Comparison of ENCODE assay signal across 23 cellular contexts in genomic region chr22:36086170-36086490, GRCh38. TPM values are rescaled to one million over a fixed set of nuclear protein-coding genes. Genes with fewer than 3 reads are reported as not detected.
DNase-seq lines count a peak whose midpoint lies in the region; ATAC-seq and TF ChIP-seq lines count a peak whose summit lies in the region.
"Had no signal": no experiment of that assay in that cellular context is flagged by ENCODE, and none has a peak within 500 bp of the region (broad histone marks: within the 10 kb centered on the region; RNA-seq: fewer than 3 reads in every experiment).

No MANE protein-coding gene starts in this region.

- peak; percentile 59 for ATAC-seq in GM23338
- ATAC-seq in stimulated activated naive CD8-positive, alpha-beta T cell treated with anti-CD3 and anti-CD28 coated beads, Interleukin-15, amount 100 ng/mL, for 72 hours, result no peak
- ATAC-seq: lower lobe of right lung; sciatic nerve; stimulated activated naive CD8-positive, alpha-beta T cell treated with anti-CD3 and anti-CD28 coated beads, Interleukin-15, Interleukin-2, amounts not matched to agents 100 U/mL and 50 U/mL, for 24 hours; T-cell had no signal

- TF ChIP-seq EP300 in sigmoid colon (IDR thresholded peaks at IDR 0.05), result no peak

- no peaks in the 10 kb centered on the region for H3K9me3 Mint-ChIP-seq in GM23338
- no peaks in the 10 kb centered on the region for H3K9me3 Mint-ChIP-seq in glutamatergic neuron (ENCODE audit: unreplicated experiment)
- no peaks in the 10 kb centered on the region for H3K9me3 Mint-ChIP-seq in stimulated activated naive CD8-positive, alpha-beta T cell treated with anti-CD3 and anti-CD28 coated beads, Interleukin-15, amount 100 ng/mL, for 72 hours
- H3K9me3 Mint-ChIP-seq: central memory CD8-positive, alpha-beta T cell; immature natural killer cell; naive B cell; T-cell had no signal

- H3K4me1 Mint-ChIP-seq in GM23338, result peaks cover 3% of the 10 kb centered on the region; the same call in 2 of the 3 replicates
- H3K4me1 Mint-ChIP-seq in glutamatergic neuron (ENCODE audit: low read depth, unreplicated experiment), result no peaks in the 10 kb centered on the region
- peaks cover 9% of the 10 kb centered on the region for H3K4me1 Mint-ChIP-seq in stimulated activated naive CD8-positive, alpha-beta T cell treated with anti-CD3 and anti-CD28 coated beads, Interleukin-15, amount 100 ng/mL, for 72 hours
- H3K4me1 Mint-ChIP-seq: central memory CD8-positive, alpha-beta T cell; immature natural killer cell; T-cell had no signal

- no peaks in the 10 kb centered on the region for H3K36me3 ChIP-seq in GM23338 (ENCODE audit: insufficient read depth)
- H3K36me3 ChIP-seq in NT2/D1 (ENCODE audit: insufficient read depth, insufficient read length, low read length), result no peaks in the 10 kb centered on the region
- no peaks in the 10 kb centered on the region for H3K36me3 ChIP-seq in sigmoid colon
- H3K36me3 ChIP-seq: lower lobe of right lung, ovary, transverse colon had no signal

- H3F3A ChIP-seq in GM23338 (replicated peaks; ENCODE audit: low read depth), result no peaks in the 10 kb centered on the region

- no peak for TF ChIP-seq CTCF in GM23338 (conservative IDR thresholded peaks at IDR 0.05; ENCODE audit: low read depth in 2 of 2)
- TF ChIP-seq CTCF in sigmoid colon (IDR thresholded peaks at IDR 0.05), result no peak
- no peak for TF ChIP-seq CTCF in glutamatergic neuron (IDR thresholded peaks at IDR 0.05; ENCODE audit: partially characterized antibody, unreplicated experiment)

- intact Hi-C loops in sigmoid colon (cut with DNase I) (no loop called here), posterior cingulate gyrus (cut with DNase I) (no loop called here)

- H3K27ac ChIP-seq in GM23338 (ENCODE audit: low read depth) (no peak overlapping the region), epithelial cell of prostate (peak overlapping the region; percentile 33), sigmoid colon (no peak overlapping the region)
- H3K27ac ChIP-seq: GM23248, lower lobe of right lung, ovary, transverse colon had no signal

- H3K4me2 ChIP-seq in GM23338, result no peak overlapping the region

- no peak overlapping the region for H3K9ac ChIP-seq in NT2/D1 (ENCODE audit: insufficient read length, low read depth)
- H3K9ac ChIP-seq: GM23248 had no signal

- no peak overlapping the region for H3K27ac Mint-ChIP-seq in GM23338
- H3K27ac Mint-ChIP-seq in glutamatergic neuron (ENCODE audit: unreplicated experiment), result no peak overlapping the region
- H3K27ac Mint-ChIP-seq in stimulated activated naive CD8-positive, alpha-beta T cell treated with anti-CD3 and anti-CD28 coated beads, Interleukin-15, amount 100 ng/mL, for 72 hours, result no peak overlapping the region
- H3K27ac Mint-ChIP-seq: immature natural killer cell, naive B cell, T-cell had no signal

- H3K27me3 Mint-ChIP-seq in GM23338 (ENCODE audit: insufficient read depth, low read depth, poor library complexity), result peaks cover 3% of the 10 kb centered on the region
- no peaks in the 10 kb centered on the region for H3K27me3 Mint-ChIP-seq in glutamatergic neuron (ENCODE audit: unreplicated experiment)
- no peaks in the 10 kb centered on the region for H3K27me3 Mint-ChIP-seq in stimulated activated naive CD8-positive, alpha-beta T cell treated with anti-CD3 and anti-CD28 coated beads, Interleukin-15, amount 100 ng/mL, for 72 hours
- H3K27me3 Mint-ChIP-seq: central memory CD8-positive, alpha-beta T cell had no signal

- no peaks in the 10 kb centered on the region; the same call in 1 of the 2 replicates for H3K4me1 ChIP-seq in GM23338 (ENCODE audit: insufficient read depth)
- H3K4me1 ChIP-seq in NT2/D1 (ENCODE audit: insufficient read depth, insufficient read length), result peaks cover 8% of the 10 kb centered on the region
- H3K4me1 ChIP-seq in sigmoid colon, result peaks cover 0 to 6% (median under 1%) of the 10 kb centered on the region in 4 donors
- H3K4me1 ChIP-seq: lower lobe of right lung, transverse colon had no signal

- H3K4me3 Mint-ChIP-seq in GM23338 (no peak overlapping the region), glutamatergic neuron (ENCODE audit: unreplicated experiment) (no peak overlapping the region)
- H3K4me3 Mint-ChIP-seq in stimulated activated naive CD8-positive, alpha-beta T cell treated with anti-CD3 and anti-CD28 coated beads, Interleukin-15, amount 100 ng/mL, for 72 hours, result no peak overlapping the region
- H3K4me3 Mint-ChIP-seq: central memory CD8-positive, alpha-beta T cell; immature natural killer cell; T-cell had no signal

- H3K9me2 ChIP-seq in GM23338 (ENCODE audit: insufficient read depth), result no peaks in the 10 kb centered on the region

- no peak for TF ChIP-seq POLR2A in sigmoid colon (IDR thresholded peaks at IDR 0.05)

- DNase-seq in GM23338 (ENCODE audit: low spot score), result peak; percentile 73
- peak; percentile 18 for DNase-seq in NT2/D1 (ENCODE audit: low read depth, low spot score)
- DNase-seq in epithelial cell of prostate (ENCODE audit: low read depth, low spot score), result no peak
- DNase-seq in sigmoid colon, result peak; percentile 48
- no peak for DNase-seq in glutamatergic neuron
- DNase-seq in stimulated activated naive CD8-positive, alpha-beta T cell treated with anti-CD3 and anti-CD28 coated beads, Interleukin-15, amount 100 ng/mL, for 72 hours, result no peak
- DNase-seq in posterior cingulate gyrus, result no peak
- DNase-seq: activated CD4-positive, alpha-beta T cell treated with anti-CD3 and anti-CD28 coated beads, Interleukin-2, amount 50 U/mL, for 1 hour; activated CD8-positive, alpha-beta memory T cell treated with anti-CD3 and anti-CD28 coated beads, Interleukin-2, amount 50 U/mL, for 4 hours; activated gamma-delta T cell treated with Interleukin-2 at 50 U/mL for 16 hours; GM23248; immature natural killer cell; lower lobe of right lung; naive B cell; NCI-H1930; NCI-H510A; ovary; stimulated activated CD4-positive, alpha-beta T cell treated with anti-CD3 and anti-CD28 coated beads, Interleukin-2, amount 100 ng/mL, for 24 hours; stimulated activated naive CD8-positive, alpha-beta T cell treated with anti-CD3 and anti-CD28 coated beads, Interleukin-15, Interleukin-2, amounts not matched to agents 100 U/mL and 50 U/mL, for 24 hours; T-cell; transverse colon had no signal

- H3K36me3 Mint-ChIP-seq in GM23338 (ENCODE audit: low read depth) (no peaks in the 10 kb centered on the region), glutamatergic neuron (ENCODE audit: unreplicated experiment) (no peaks in the 10 kb centered on the region)
- H3K36me3 Mint-ChIP-seq: immature natural killer cell, naive B cell, T-cell had no signal

- H3K9me3 ChIP-seq in NT2/D1 (ENCODE audit: insufficient read depth, low read length), result no peaks in the 10 kb centered on the region
- no peaks in the 10 kb centered on the region for H3K9me3 ChIP-seq in sigmoid colon
- H3K9me3 ChIP-seq: lower lobe of right lung, ovary, transverse colon had no signal

- no peak overlapping the region for H2AFZ ChIP-seq in GM23338
- H2AFZ ChIP-seq: GM23248 had no signal

- WGBS in sigmoid colon, 2 donors, result 79 to 87% methylated on average over 6 of the region's 6 CpGs

- H3K79me2 ChIP-seq in GM23338 (replicated peaks; ENCODE audit: insufficient read depth), result no peaks in the 10 kb centered on the region

- H3K27me3 ChIP-seq in GM23338 (ENCODE audit: insufficient read depth) (no peaks in the 10 kb centered on the region), NT2/D1 (ENCODE audit: insufficient read depth, insufficient read length) (no peaks in the 10 kb centered on the region), sigmoid colon (no peaks in the 10 kb centered on the region)
- H3K27me3 ChIP-seq: ovary, transverse colon had no signal

- no peaks in the 10 kb centered on the region for H4K20me1 ChIP-seq in GM23338 (replicated peaks; ENCODE audit: insufficient read depth)

- no peak overlapping the region for H3K4me3 ChIP-seq in GM23338
- H3K4me3 ChIP-seq in NT2/D1 (ENCODE audit: insufficient read length, low read depth), result no peak overlapping the region
- no peak overlapping the region for H3K4me3 ChIP-seq in sigmoid colon
- H3K4me3 ChIP-seq: GM23248, lower lobe of right lung, ovary, transverse colon had no signal

TF ChIP-seq in GM23338, 12 proteins besides CTCF, POLR2A, EP300 and RAD21 (continues in another document):
- TF ChIP-seq ETS1 (IDR thresholded peaks at IDR 0.05) (no peak), STAT1 (IDR thresholded peaks at IDR 0.05; ENCODE audit: unreplicated experiment) (no peak)

RNA-seq across cellular contexts. Expression of gene RBFOX2, which starts 57.5 kb away (rescaled TPM):
- total RNA-seq in GM23338 (2014; rRNA removed; shearing (Covaris generic)), result 130 and 131 TPM in 2 replicates
- polyA plus RNA-seq in GM23338 (2016; fragmentation: Nextera tagmentation; extraction: Ambion mirVana) (84.8 and 88.8 TPM in 2 replicates), sigmoid colon (10 to 100 TPM; 11.6 to 32.4 (median 15.6) TPM)
- total RNA-seq in sigmoid colon (100 to 1,000 TPM; 138 to 164 (median 148) TPM), glutamatergic neuron (ENCODE audit: unreplicated experiment) (380 TPM)

Comparison
In these comparisons a context has a peak if more than half of its experiments do, and no peak if none do; other contexts are left out.
1. DNase-seq: peak in GM23338 (single experiment), NT2/D1 (single experiment) and sigmoid colon (single experiment); none in epithelial cell of prostate (single experiment), glutamatergic neuron (single experiment), stimulated activated naive CD8-positive, alpha-beta T cell treated with anti-CD3 and anti-CD28 coated beads, Interleukin-15, amount 100 ng/mL, for 72 hours (0 of 2) and posterior cingulate gyrus (0 of 10).